Comparison of ENCODE assay signal across 1 cellular context in the genomic region with DNA sequence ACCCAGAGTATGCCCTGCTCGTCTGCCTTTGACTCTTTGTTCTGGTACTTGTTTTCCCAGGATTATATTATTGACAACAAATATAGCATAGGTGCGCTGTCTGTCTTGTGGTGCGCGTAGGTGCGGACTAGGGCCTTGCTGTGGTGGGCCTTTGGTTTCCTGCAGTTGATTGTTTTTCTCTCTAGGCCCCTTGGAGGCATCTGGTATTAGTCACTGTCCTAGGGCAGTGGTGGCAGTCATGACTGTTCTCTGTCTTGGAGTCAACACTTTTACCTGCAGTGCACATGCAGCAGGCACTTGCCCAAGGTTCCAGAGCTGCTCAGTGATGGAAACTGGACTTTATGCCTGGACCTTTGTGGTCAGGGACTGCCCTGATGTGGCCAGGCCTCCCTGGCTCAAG.
TF ChIP-seq lines count a peak whose summit lies in the region.

No MANE protein-coding gene starts in this region.

TF ChIP-seq in WTC11, 78 proteins besides CTCF, POLR2A, EP300 and RAD21 (continued from another document):
- TF ChIP-seq, protein P1, sequence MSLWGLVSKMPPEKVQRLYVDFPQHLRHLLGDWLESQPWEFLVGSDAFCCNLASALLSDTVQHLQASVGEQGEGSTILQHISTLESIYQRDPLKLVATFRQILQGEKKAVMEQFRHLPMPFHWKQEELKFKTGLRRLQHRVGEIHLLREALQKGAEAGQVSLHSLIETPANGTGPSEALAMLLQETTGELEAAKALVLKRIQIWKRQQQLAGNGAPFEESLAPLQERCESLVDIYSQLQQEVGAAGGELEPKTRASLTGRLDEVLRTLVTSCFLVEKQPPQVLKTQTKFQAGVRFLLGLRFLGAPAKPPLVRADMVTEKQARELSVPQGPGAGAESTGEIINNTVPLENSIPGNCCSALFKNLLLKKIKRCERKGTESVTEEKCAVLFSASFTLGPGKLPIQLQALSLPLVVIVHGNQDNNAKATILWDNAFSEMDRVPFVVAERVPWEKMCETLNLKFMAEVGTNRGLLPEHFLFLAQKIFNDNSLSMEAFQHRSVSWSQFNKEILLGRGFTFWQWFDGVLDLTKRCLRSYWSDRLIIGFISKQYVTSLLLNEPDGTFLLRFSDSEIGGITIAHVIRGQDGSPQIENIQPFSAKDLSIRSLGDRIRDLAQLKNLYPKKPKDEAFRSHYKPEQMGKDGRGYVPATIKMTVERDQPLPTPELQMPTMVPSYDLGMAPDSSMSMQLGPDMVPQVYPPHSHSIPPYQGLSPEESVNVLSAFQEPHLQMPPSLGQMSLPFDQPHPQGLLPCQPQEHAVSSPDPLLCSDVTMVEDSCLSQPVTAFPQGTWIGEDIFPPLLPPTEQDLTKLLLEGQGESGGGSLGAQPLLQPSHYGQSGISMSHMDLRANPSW (CRISPR knock-in tag; conservative IDR thresholded peaks at IDR 0.05; ENCODE audit: low read depth): no peak
- TF ChIP-seq PRDM15 (CRISPR knock-in tag; IDR thresholded peaks at IDR 0.05): no peak
- no peak for TF ChIP-seq ZNF219 (CRISPR knock-in tag; IDR thresholded peaks at IDR 0.05; ENCODE audit: borderline replicate concordance)
- TF ChIP-seq USF1 (CRISPR knock-in tag; IDR thresholded peaks at IDR 0.05): no peak
- TF ChIP-seq PREB (CRISPR knock-in tag; IDR thresholded peaks at IDR 0.05; ENCODE audit: borderline replicate concordance): no peak
- TF ChIP-seq ZNF232 (CRISPR knock-in tag; IDR thresholded peaks at IDR 0.05): no peak
- TF ChIP-seq PRRX2 (CRISPR knock-in tag; IDR thresholded peaks at IDR 0.05): no peak
- no peak for TF ChIP-seq SP1 (CRISPR knock-in tag; conservative IDR thresholded peaks at IDR 0.05)
- TF ChIP-seq MYBL2 (CRISPR knock-in tag; IDR thresholded peaks at IDR 0.05): no peak
- TF ChIP-seq HMGA2 (CRISPR knock-in tag; IDR thresholded peaks at IDR 0.05): no peak
- TF ChIP-seq, protein P2, sequence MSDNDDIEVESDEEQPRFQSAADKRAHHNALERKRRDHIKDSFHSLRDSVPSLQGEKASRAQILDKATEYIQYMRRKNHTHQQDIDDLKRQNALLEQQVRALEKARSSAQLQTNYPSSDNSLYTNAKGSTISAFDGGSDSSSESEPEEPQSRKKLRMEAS (CRISPR knock-in tag; IDR thresholded peaks at IDR 0.05): no peak
- TF ChIP-seq JUN (CRISPR knock-in tag; IDR thresholded peaks at IDR 0.05): no peak
